In the genomic region with DNA sequence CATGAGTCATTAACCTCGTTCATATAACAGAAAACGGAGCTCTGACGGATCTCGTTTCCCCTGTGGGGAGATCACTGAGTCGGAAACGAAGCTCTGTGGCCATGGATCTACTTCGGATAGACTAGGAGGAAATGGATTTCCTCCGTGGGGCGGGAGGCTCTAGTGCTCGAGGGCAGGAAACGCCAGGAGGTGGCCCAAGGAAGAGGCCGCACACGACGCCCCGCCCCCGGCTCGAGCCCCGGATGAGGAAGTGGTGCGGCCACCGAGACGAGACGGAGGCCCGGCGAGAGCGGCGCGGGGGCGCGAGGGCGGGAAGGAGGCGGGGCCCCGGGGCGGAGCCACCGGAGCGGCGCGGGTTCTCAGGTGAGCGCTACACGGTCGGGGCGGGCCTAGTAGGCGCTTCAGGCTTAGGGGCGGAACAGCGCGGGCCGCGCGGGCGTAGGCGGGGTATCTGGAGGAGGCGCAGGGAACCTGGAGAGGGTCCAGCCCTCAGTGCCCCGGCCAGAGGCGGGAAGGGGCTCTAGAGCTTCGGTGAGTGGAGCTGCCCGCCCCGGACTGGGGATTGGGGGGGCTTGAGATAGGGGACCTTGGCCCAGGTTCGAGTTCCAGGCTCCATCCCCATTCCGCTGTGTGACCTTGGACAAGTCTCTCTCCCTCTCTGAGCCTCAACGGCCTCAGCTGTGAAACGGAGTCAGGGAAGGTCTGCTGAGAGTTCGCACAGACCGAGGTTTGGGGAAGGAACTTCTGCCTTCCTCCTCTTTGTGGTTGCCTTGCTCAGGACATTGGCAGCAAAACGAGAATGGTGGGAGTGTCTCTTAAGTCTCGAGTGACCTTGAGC, we compare ENCODE assay signal across 8 cellular contexts. TPM values are rescaled to one million over a fixed set of nuclear protein-coding genes. Genes with fewer than 3 reads are reported as not detected.
DNase-seq lines count a peak whose midpoint lies in the region; TF ChIP-seq lines count a peak whose summit lies in the region.

A gene (plus strand): TSS at position 386 of the 838 bp plus-strand sequence. CDS start 903 bp downstream, outside the sequence.

- no peaks in the 10 kb centered on the region for H3K9me2 ChIP-seq in SK-N-SH

- no peaks in the 10 kb centered on the region for H3K9me3 ChIP-seq in SK-N-SH

- 4% methylated on average over 16 of the region's 64 CpGs for WGBS in SK-N-SH (ENCODE audit: low lambda C conversion rate)

- POLR2A ChIA-PET in SK-N-SH (lab: Yijun Ruan, JAX) = interaction anchor here (0.7 to 2.0 kb wide), 6 partner anchors 29 to 408 kb away, joined by 3 to 10 read pairs (median 5); a partner anchor contains a TSS

- H3K9ac ChIP-seq in SK-N-SH = peak within 1 kb of the TSS; percentile 76

- peaks cover 14% of the 10 kb centered on the region for H3F3A ChIP-seq in SK-N-SH (replicated peaks; ENCODE audit: insufficient read depth)

- no peaks in the 10 kb centered on the region for H3K9me3 Mint-ChIP-seq in HFFc6

- H3K4me3 Mint-ChIP-seq in HFFc6 = peak within 1 kb of the TSS; percentile 95

- H3K4me1 Mint-ChIP-seq in HFFc6 (ENCODE audit: low read depth) = peaks cover 38% of the 10 kb centered on the region

- no peaks in the 10 kb centered on the region for H3K27me3 ChIP-seq in SK-N-SH (ENCODE audit: insufficient read depth)

- no peak; the same call in 1 of the 2 replicates for TF ChIP-seq CTCF in HFFc6 (IDR thresholded peaks at IDR 0.05)
- TF ChIP-seq CTCF in SK-N-SH (IDR thresholded peaks at IDR 0.05) = no peak

- CTCF ChIA-PET in SK-N-SH (lab: Yijun Ruan, JAX) = interaction anchor here (0.6 to 3.8 kb wide), 5 partner anchors 11 to 217 kb away, joined by 3 to 21 read pairs (median 3); a partner anchor contains a TSS

- no peak for TF ChIP-seq RAD21 in SK-N-SH (IDR thresholded peaks at IDR 0.05; ENCODE audit: low read length)

- peak within 1 kb of the TSS; percentile 96 for H2AFZ ChIP-seq in SK-N-SH (ENCODE audit: low read depth)

- peak within 1 kb of the TSS; percentile 86 for H3K4me2 ChIP-seq in SK-N-SH

- H3K27ac Mint-ChIP-seq in HFFc6 = peak within 1 kb of the TSS; percentile 100

- peaks cover 5 to 27% of the 10 kb centered on the region in 2 experiments for H3K4me1 ChIP-seq in SK-N-SH (ENCODE audit: control insufficient read depth in 1 of 2, insufficient read depth in 2 of 2, low read depth in 1 of 2, low read length in 1 of 2)

- H3K36me3 ChIP-seq in SK-N-SH (replicated peaks in 1 of 2; ENCODE audit: control insufficient read depth in 1 of 2, insufficient read depth in 2 of 2, low read length in 1 of 2) = no peaks in the 10 kb centered on the region

- peaks cover 3% of the 10 kb centered on the region; the same call in 1 of the 2 replicates for H3K27me3 Mint-ChIP-seq in HFFc6 (ENCODE audit: insufficient read depth)

- H4K20me1 ChIP-seq in SK-N-SH (ENCODE audit: insufficient read depth) = no peaks in the 10 kb centered on the region

- H3K27ac ChIP-seq in SK-N-SH (ENCODE audit: low read depth in 2 of 2, low read length in 1 of 2) = peak within 1 kb of the TSS; percentile 92 to 98

- H3K79me2 ChIP-seq in SK-N-SH (ENCODE audit: insufficient read depth) = peaks cover 16% of the 10 kb centered on the region

- peak; percentile 71 for DNase-seq in GM04503 (ENCODE audit: low read depth)
- DNase-seq in HFFc6 = peak; percentile 84
- peak; percentile 94 for DNase-seq in NCI-H1092 (lab: John Stamatoyannopoulos, UW)
- peak; percentile 97 for DNase-seq in SK-N-SH
- DNase-seq in activated naive CD4-positive, alpha-beta T cell treated with anti-CD3 and anti-CD28 coated beads, Interleukin-2, amount 50 U/mL, for 16 hours = peak; percentile 94
- peak; percentile 96 for DNase-seq in germinal center (ENCODE audit: low spot score)
- peak; percentile 62 to 98 (median 90) for DNase-seq in nucleus accumbens (lab: John Stamatoyannopoulos, UW)
- peak; percentile 94 for DNase-seq in superior temporal gyrus (ENCODE audit: extremely low spot score)

- TF ChIP-seq EP300 in SK-N-SH (IDR thresholded peaks at IDR 0.05; ENCODE audit: borderline replicate concordance in 1 of 2, low read depth in 1 of 2, low read length in 1 of 2) = no peak

- no peaks in the 10 kb centered on the region for H3K36me3 Mint-ChIP-seq in HFFc6 (ENCODE audit: low read depth)

- peak within 1 kb of the TSS; percentile 81 to 84 for H3K4me3 ChIP-seq in SK-N-SH (ENCODE audit: low read depth in 2 of 2, low read length in 1 of 2)

TF ChIP-seq in SK-N-SH, 30 proteins besides CTCF, POLR2A, EP300 and RAD21:
- TF ChIP-seq, protein P1, sequence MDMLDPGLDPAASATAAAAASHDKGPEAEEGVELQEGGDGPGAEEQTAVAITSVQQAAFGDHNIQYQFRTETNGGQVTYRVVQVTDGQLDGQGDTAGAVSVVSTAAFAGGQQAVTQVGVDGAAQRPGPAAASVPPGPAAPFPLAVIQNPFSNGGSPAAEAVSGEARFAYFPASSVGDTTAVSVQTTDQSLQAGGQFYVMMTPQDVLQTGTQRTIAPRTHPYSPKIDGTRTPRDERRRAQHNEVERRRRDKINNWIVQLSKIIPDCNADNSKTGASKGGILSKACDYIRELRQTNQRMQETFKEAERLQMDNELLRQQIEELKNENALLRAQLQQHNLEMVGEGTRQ (IDR thresholded peaks at IDR 0.05; ENCODE audit: borderline replicate concordance, low read depth, low read length) = no peak
- TF ChIP-seq POLR2AphosphoS5 (IDR thresholded peaks at IDR 0.05; ENCODE audit: low read depth, low read length) (peak; percentile 97), EZH2phosphoT487 (IDR thresholded peaks at IDR 0.05; ENCODE audit: borderline replicate concordance, low read depth) (no peak), ELF1 (IDR thresholded peaks at IDR 0.05) (peak; percentile 96), YY1 (IDR thresholded peaks at IDR 0.05; ENCODE audit: low read depth) (peak; percentile 75), NRF1 (IDR thresholded peaks at IDR 0.05; ENCODE audit: low read depth, low read length) (peak; percentile 37), TCF12 (IDR thresholded peaks at IDR 0.05) (no peak), MXI1 (IDR thresholded peaks at IDR 0.05; ENCODE audit: low read depth, low read length) (peak; percentile 83), GABPA (IDR thresholded peaks at IDR 0.05; ENCODE audit: low read depth) (peak; percentile 78)
- TF ChIP-seq, protein P2, sequence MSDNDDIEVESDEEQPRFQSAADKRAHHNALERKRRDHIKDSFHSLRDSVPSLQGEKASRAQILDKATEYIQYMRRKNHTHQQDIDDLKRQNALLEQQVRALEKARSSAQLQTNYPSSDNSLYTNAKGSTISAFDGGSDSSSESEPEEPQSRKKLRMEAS (IDR thresholded peaks at IDR 0.05; ENCODE audit: low read depth) = peak; percentile 83
- TF ChIP-seq, protein P3, sequence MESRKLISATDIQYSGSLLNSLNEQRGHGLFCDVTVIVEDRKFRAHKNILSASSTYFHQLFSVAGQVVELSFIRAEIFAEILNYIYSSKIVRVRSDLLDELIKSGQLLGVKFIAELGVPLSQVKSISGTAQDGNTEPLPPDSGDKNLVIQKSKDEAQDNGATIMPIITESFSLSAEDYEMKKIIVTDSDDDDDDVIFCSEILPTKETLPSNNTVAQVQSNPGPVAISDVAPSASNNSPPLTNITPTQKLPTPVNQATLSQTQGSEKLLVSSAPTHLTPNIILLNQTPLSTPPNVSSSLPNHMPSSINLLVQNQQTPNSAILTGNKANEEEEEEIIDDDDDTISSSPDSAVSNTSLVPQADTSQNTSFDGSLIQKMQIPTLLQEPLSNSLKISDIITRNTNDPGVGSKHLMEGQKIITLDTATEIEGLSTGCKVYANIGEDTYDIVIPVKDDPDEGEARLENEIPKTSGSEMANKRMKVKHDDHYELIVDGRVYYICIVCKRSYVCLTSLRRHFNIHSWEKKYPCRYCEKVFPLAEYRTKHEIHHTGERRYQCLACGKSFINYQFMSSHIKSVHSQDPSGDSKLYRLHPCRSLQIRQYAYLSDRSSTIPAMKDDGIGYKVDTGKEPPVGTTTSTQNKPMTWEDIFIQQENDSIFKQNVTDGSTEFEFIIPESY (IDR thresholded peaks at IDR 0.05; ENCODE audit: borderline replicate concordance, low read depth) = 0 out of 2 replicates have a peak, but pooled peaks have one; percentile 36

RNA-seq across cellular contexts. Expression of the gene that starts here (rescaled TPM):
- 10 to 100 TPM in 5 of 6 experiments, 1 to 10 TPM in 1; 9.7 to 14.3 (median 12.5) TPM for total RNA-seq in HFFc6 (2021; fragmentation: NEBNext Ultra II Directional; extraction: Animal tissue kit (Norgen Biotek cat#: 25700))
- 7.8 and 9.7 TPM in 2 replicates for polyA plus RNA-seq in SK-N-SH (2012; rRNA removed)
- 5.2 and 5.6 TPM in 2 replicates for polyA plus RNA-seq in SK-N-SH (2012; cell fraction: cytosol; rRNA removed)
- 23.5 and 24.6 TPM in 2 replicates for polyA plus RNA-seq in SK-N-SH (2012; cell fraction: nucleus; rRNA removed)

Comparison
In these comparisons a context has a peak if more than half of its experiments do, and no peak if none do; other contexts are left out.
1. Peak in every context shown above with its lines: DNase-seq, H3K4me3 ChIP-seq and H3K27ac ChIP-seq.